In genomic region chr2:217030081-217030480, GRCh38 we compare ENCODE assay signal across 7 cellular contexts.
"Had no signal": no experiment of that assay in that cellular context is flagged by ENCODE, and none has a peak within 500 bp of the region (broad histone marks: within the 10 kb centered on the region; RNA-seq: fewer than 3 reads in every experiment).

No MANE protein-coding gene starts in this region.

- H3K4me1 Mint-ChIP-seq: IgD-negative memory B cell had no signal

- H3K36me3 Mint-ChIP-seq: IgD-negative memory B cell had no signal

- H3K9me3 Mint-ChIP-seq: GM23338, H9 had no signal

- FAIRE-seq: H1, H54, HTR-8/SVneo had no signal

- H3K27ac Mint-ChIP-seq: GM23338, H9, IgD-negative memory B cell had no signal

- H3K4me3 ChIP-seq: GM23338 had no signal

- H3K4me2 ChIP-seq: GM23338 had no signal

- H3K4me3 Mint-ChIP-seq: GM23338, H9, IgD-negative memory B cell had no signal

- ATAC-seq: GM23338 had no signal

- DNase-seq: H9, HCEC 1CT had no signal
